ENCODE assay signal across 10 cellular contexts in the genomic region with DNA sequence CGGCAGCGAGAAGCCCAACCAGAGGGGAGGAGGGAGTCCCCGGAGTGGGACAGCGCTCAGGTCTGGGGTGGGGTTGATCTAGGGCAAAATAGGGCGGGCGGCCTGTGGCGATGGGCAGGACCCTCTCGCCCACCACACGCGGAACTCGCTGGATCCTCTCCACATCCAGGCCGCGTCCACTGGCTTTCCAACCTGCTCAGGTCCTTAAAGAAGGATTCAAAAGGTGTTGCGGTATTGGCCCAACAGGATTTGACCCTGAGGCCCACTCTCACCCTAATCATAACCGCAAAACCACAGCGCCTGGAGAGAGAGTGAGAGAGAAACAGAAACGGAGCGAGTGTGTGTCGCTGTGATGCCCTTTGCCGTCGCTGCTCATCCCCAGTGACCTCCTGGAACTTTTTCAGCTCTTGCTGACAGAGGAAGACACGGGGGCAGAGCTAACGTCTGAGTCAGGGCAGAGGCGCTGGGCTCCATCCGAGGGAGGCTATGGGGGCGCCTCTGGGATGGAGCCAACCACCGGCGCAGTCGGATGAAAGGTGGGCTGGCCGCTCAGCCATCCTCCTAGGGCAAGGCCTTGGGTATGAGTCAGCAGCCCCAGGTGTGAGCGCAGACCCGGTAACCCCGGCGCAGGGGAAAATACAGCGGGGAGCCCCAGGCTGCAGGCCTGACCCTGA. TPM values are rescaled to one million over a fixed set of nuclear protein-coding genes. Genes with fewer than 3 reads are reported as not detected.
DNase-seq lines count a peak whose midpoint lies in the region; ATAC-seq and TF ChIP-seq lines count a peak whose summit lies in the region.
"Had no signal": no experiment of that assay in that cellular context is flagged by ENCODE, and none has a peak within 500 bp of the region (broad histone marks: within the 10 kb centered on the region; RNA-seq: fewer than 3 reads in every experiment).

No MANE protein-coding gene starts in this region.

- H3K4me3 ChIP-seq in MG63 = no peak overlapping the region

- peaks cover 38% of the 10 kb centered on the region for H3K4me1 Mint-ChIP-seq in activated CD8-positive, alpha-beta memory T cell treated with anti-CD3 and anti-CD28 coated beads, Interleukin-2, amount 10 ng/mL, durations not matched to agents 7 days and 5 days

- peak; percentile 66 for DNase-seq in activated CD8-positive, alpha-beta memory T cell treated with anti-CD3 and anti-CD28 coated beads, Interleukin-2, amount 10 ng/mL, durations not matched to agents 7 days and 5 days
- no peak for DNase-seq in activated CD8-positive, alpha-beta memory T cell treated with anti-CD3 and anti-CD28 coated beads, Interleukin-2, amount 50 U/mL, for 48 hours
- DNase-seq in activated CD4-positive, alpha-beta T cell treated with anti-CD3 and anti-CD28 coated beads for 4 hours = peak; percentile 64 to 78
- DNase-seq in foreskin keratinocyte = no peak
- DNase-seq in stimulated activated CD8-positive, alpha-beta memory T cell treated with anti-CD3 and anti-CD28 coated beads, Interleukin-7, amount 100 ng/mL, for 4 hours (ENCODE audit: low read depth in 2 of 2) = peak; percentile 66 to 75
- DNase-seq in NCI-H82 treated with DMSO at 0.1 percent for 48 hours (lab: John Stamatoyannopoulos, UW; ENCODE audit: unreplicated experiment) = no peak
- no peak for DNase-seq in putamen (ENCODE audit: low spot score)
- no peak for DNase-seq in MG63

- H3K36me3 Mint-ChIP-seq in activated CD8-positive, alpha-beta memory T cell treated with anti-CD3 and anti-CD28 coated beads, Interleukin-2, amount 10 ng/mL, durations not matched to agents 7 days and 5 days = no peaks in the 10 kb centered on the region

- H3K27me3 ChIP-seq in foreskin keratinocyte (peaks cover 22% of the 10 kb centered on the region), MG63 (peaks cover 18% of the 10 kb centered on the region)

- H3K9me3 ChIP-seq in MG63 = no peaks in the 10 kb centered on the region

- peak; percentile 68 for ATAC-seq in activated CD8-positive, alpha-beta memory T cell treated with anti-CD3 and anti-CD28 coated beads, Interleukin-2, amount 10 ng/mL, durations not matched to agents 7 days and 5 days
- peak; percentile 59 for ATAC-seq in foreskin keratinocyte

- no peaks in the 10 kb centered on the region for H3K9me3 Mint-ChIP-seq in activated CD8-positive, alpha-beta memory T cell treated with anti-CD3 and anti-CD28 coated beads, Interleukin-2, amount 10 ng/mL, durations not matched to agents 7 days and 5 days (ENCODE audit: low read depth)

- H3K4me1 ChIP-seq in foreskin keratinocyte = no peaks in the 10 kb centered on the region

- CTCF ChIA-PET in activated CD8-positive, alpha-beta memory T cell treated with anti-CD3 and anti-CD28 coated beads, Interleukin-2, amount 10 ng/mL, durations not matched to agents 7 days and 5 days (lab: Charles Lee) = interaction anchor here (0.8 to 3.2 kb wide), 14 partner anchors 9 to 143 kb away, joined by 3 to 17 read pairs (median 6); a partner anchor contains a TSS

- peak overlapping the region; percentile 40 for H3K4me3 Mint-ChIP-seq in activated CD8-positive, alpha-beta memory T cell treated with anti-CD3 and anti-CD28 coated beads, Interleukin-2, amount 10 ng/mL, durations not matched to agents 7 days and 5 days

- no peak overlapping the region for H3K27ac ChIP-seq in foreskin keratinocyte
- H3K27ac ChIP-seq: C4-2B had no signal

- peak overlapping the region; percentile 45 for H3K27ac Mint-ChIP-seq in activated CD8-positive, alpha-beta memory T cell treated with anti-CD3 and anti-CD28 coated beads, Interleukin-2, amount 10 ng/mL, durations not matched to agents 7 days and 5 days

- peaks cover 73% of the 10 kb centered on the region for H3K27me3 Mint-ChIP-seq in activated CD8-positive, alpha-beta memory T cell treated with anti-CD3 and anti-CD28 coated beads, Interleukin-2, amount 10 ng/mL, durations not matched to agents 7 days and 5 days

- H3K36me3 ChIP-seq in MG63 = no peaks in the 10 kb centered on the region

- TF ChIP-seq CTCF in foreskin keratinocyte (conservative IDR thresholded peaks at IDR 0.05) = no peak

RNA-seq across cellular contexts. Expression of a gene that starts 16.7 kb away (rescaled TPM):
- total RNA-seq in activated CD8-positive, alpha-beta memory T cell treated with anti-CD3 and anti-CD28 coated beads, Interleukin-2, amount 10 ng/mL, durations not matched to agents 7 days and 5 days = not detected
- total RNA-seq in foreskin keratinocyte = 0.25 and 0.44 TPM in 2 replicates
- 0.07 TPM in 1 of 2 replicates, not detected in the other for polyA plus RNA-seq in foreskin keratinocyte
- not detected in 2 replicates for total RNA-seq in MG63 (2014; rRNA removed; shearing (Covaris generic); ENCODE audit: low replicate concordance)
- total RNA-seq: T-helper 2 cell treated with Interferon-gamma antibody and Interleukin-4, amounts not matched to agents 100 ng/mL and 5 ng/mL, for 36 hours had no signal

RNA-seq across cellular contexts. Expression of a gene that starts 36.5 kb away (rescaled TPM):
- 10 to 100 TPM; 10.6 to 12.3 TPM for total RNA-seq in activated CD8-positive, alpha-beta memory T cell treated with anti-CD3 and anti-CD28 coated beads, Interleukin-2, amount 10 ng/mL, durations not matched to agents 7 days and 5 days
- 4.4 and 5.4 TPM in 2 replicates for total RNA-seq in foreskin keratinocyte
- 5.7 and 6.5 TPM in 2 replicates for polyA plus RNA-seq in foreskin keratinocyte
- total RNA-seq in MG63 (2014; rRNA removed; shearing (Covaris generic); ENCODE audit: low replicate concordance) = 2.8 and 11.9 TPM in 2 replicates

RNA-seq across cellular contexts. Expression of a gene that starts 58.9 kb away (rescaled TPM):
- not detected for total RNA-seq in activated CD8-positive, alpha-beta memory T cell treated with anti-CD3 and anti-CD28 coated beads, Interleukin-2, amount 10 ng/mL, durations not matched to agents 7 days and 5 days
- total RNA-seq in foreskin keratinocyte = 16.7 and 17.2 TPM in 2 replicates
- 17.0 and 19.1 TPM in 2 replicates for polyA plus RNA-seq in foreskin keratinocyte
- total RNA-seq in MG63 (2014; rRNA removed; shearing (Covaris generic); ENCODE audit: low replicate concordance) = 15.5 and 22.6 TPM in 2 replicates

Comparison
In these comparisons a context has a peak if more than half of its experiments do, and no peak if none do; other contexts are left out.
1. DNase-seq: peak in activated CD8-positive, alpha-beta memory T cell treated with anti-CD3 and anti-CD28 coated beads, Interleukin-2, amount 10 ng/mL, durations not matched to agents 7 days and 5 days (single experiment), activated CD4-positive, alpha-beta T cell treated with anti-CD3 and anti-CD28 coated beads for 4 hours (2 of 2) and stimulated activated CD8-positive, alpha-beta memory T cell treated with anti-CD3 and anti-CD28 coated beads, Interleukin-7, amount 100 ng/mL, for 4 hours (2 of 2); none in activated CD8-positive, alpha-beta memory T cell treated with anti-CD3 and anti-CD28 coated beads, Interleukin-2, amount 50 U/mL, for 48 hours (single experiment), foreskin keratinocyte (0 of 2), NCI-H82 treated with DMSO at 0.1 percent for 48 hours (single experiment), putamen (single experiment) and MG63 (single experiment).
2. RNA of a gene that starts 58.9 kb away (total RNA-seq): 15.5 to 22.6 TPM in MG63 and 16.7 to 17.2 TPM in foreskin keratinocyte; not detected in activated CD8-positive, alpha-beta memory T cell treated with anti-CD3 and anti-CD28 coated beads, Interleukin-2, amount 10 ng/mL, durations not matched to agents 7 days and 5 days; every median in the first group is over 10 times any median in the second.